ENCODE assay signal across 25 cellular contexts in the genomic region with DNA sequence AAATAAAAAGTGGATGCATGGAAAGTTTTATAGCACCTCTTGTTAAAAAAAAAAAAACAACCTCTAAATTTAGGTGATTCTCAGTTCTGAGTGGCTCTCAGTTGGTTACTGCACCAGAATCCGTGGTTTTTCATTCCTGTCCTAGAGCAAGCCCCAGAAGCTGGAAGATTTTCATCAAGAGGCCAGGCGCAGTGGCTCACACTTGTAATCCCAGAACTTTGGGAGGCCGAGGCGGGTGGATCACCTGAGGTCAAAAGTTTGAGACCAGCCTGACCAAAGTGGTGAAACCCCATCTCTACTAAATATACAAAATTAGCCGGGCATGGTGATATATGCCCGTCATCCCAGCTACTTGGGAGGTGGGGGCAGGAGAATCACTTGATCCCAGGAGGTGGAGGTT. TPM values are rescaled to one million over a fixed set of nuclear protein-coding genes. Genes with fewer than 3 reads are reported as not detected.
DNase-seq lines count a peak whose midpoint lies in the region; ATAC-seq and TF ChIP-seq lines count a peak whose summit lies in the region.
"Had no signal": no experiment of that assay in that cellular context is flagged by ENCODE, and none has a peak within 500 bp of the region (broad histone marks: within the 10 kb centered on the region; RNA-seq: fewer than 3 reads in every experiment).

No MANE protein-coding gene starts in this region.

- H3K27me3 ChIP-seq in transverse colon (peaks cover 15% of the 10 kb centered on the region), thyroid gland (no peaks in the 10 kb centered on the region)

- no peaks in the 10 kb centered on the region for H3K36me3 Mint-ChIP-seq in natural killer cell treated with Interleukin-12 subunit alpha and Interleukin-12 subunit beta and Interleukin-15 and Interleukin-18, amount 100 ng/mL, for 72 hours
- no peaks in the 10 kb centered on the region for H3K36me3 Mint-ChIP-seq in natural killer cell
- H3K36me3 Mint-ChIP-seq: CD4-positive, alpha-beta memory T cell; CD4-positive, CD25-positive, alpha-beta regulatory T cell had no signal

- no peak overlapping the region for H3K27ac Mint-ChIP-seq in natural killer cell treated with Interleukin-12 subunit alpha and Interleukin-12 subunit beta and Interleukin-15 and Interleukin-18, amount 100 ng/mL, for 72 hours
- no peak overlapping the region for H3K27ac Mint-ChIP-seq in natural killer cell
- H3K27ac Mint-ChIP-seq: CD4-positive, alpha-beta memory T cell; CD4-positive, CD25-positive, alpha-beta regulatory T cell; CD8-positive, alpha-beta memory T cell had no signal

- no peak for ATAC-seq in natural killer cell treated with Interleukin-12 subunit alpha and Interleukin-12 subunit beta and Interleukin-15 and Interleukin-18, amount 100 ng/mL, for 72 hours
- ATAC-seq in natural killer cell (no peak), HG03139 (IDR thresholded peaks at IDR 0.05; ENCODE audit: unreplicated experiment) (no peak)
- ATAC-seq: GM12878 had no signal

- intact Hi-C loops in natural killer cell (cut with micrococcal nuclease) = no loop called here
- intact Hi-C loops in posterior vena cava (cut with DNase I) = no loop called here
- intact Hi-C loops in transverse colon (cut with DNase I; ENCODE audit: low total_unique reads) = no loop called here
- intact Hi-C loops in thyroid gland (cut with DNase I) = no loop called here

- TF ChIP-seq POLR2A in transverse colon (IDR thresholded peaks at IDR 0.05) (no peak), thyroid gland (IDR thresholded peaks at IDR 0.05) (no peak)

- H3K9me3 ChIP-seq in transverse colon = no peaks in the 10 kb centered on the region
- no peaks in the 10 kb centered on the region for H3K9me3 ChIP-seq in thyroid gland
- H3K9me3 ChIP-seq: BE2C had no signal

- no peaks in the 10 kb centered on the region for H3K36me3 ChIP-seq in transverse colon
- no peaks in the 10 kb centered on the region for H3K36me3 ChIP-seq in thyroid gland
- H3K36me3 ChIP-seq: BE2C, BLaER1 had no signal

- H3K4me1 ChIP-seq in transverse colon (peaks cover 0 to 26% (median 10%) of the 10 kb centered on the region in 4 donors), thyroid gland (no peaks in the 10 kb centered on the region)
- H3K4me1 ChIP-seq: BE2C, BLaER1 had no signal

- in situ Hi-C loops in transverse colon (cut with MboI; ENCODE audit: low pct_ligation_motif_present in 1 of 4, low pct_unique_long_range_greater_than_20kb in 1 of 4, low sequenced_read_pairs in 3 of 4) = no loop called here

- TF ChIP-seq EP300 in transverse colon (IDR thresholded peaks at IDR 0.05; ENCODE audit: low read depth) = no peak

- no peaks in the 10 kb centered on the region for H3K4me1 Mint-ChIP-seq in natural killer cell treated with Interleukin-12 subunit alpha and Interleukin-12 subunit beta and Interleukin-15 and Interleukin-18, amount 100 ng/mL, for 72 hours (ENCODE audit: low read depth in 2 of 2)
- peaks cover 0 to 4% of the 10 kb centered on the region in 2 donors for H3K4me1 Mint-ChIP-seq in natural killer cell
- H3K4me1 Mint-ChIP-seq: CD4-positive, alpha-beta memory T cell; CD8-positive, alpha-beta memory T cell had no signal

- H3K9me3 Mint-ChIP-seq in natural killer cell treated with Interleukin-12 subunit alpha and Interleukin-12 subunit beta and Interleukin-15 and Interleukin-18, amount 100 ng/mL, for 72 hours = no peaks in the 10 kb centered on the region
- no peaks in the 10 kb centered on the region for H3K9me3 Mint-ChIP-seq in natural killer cell

- no peak overlapping the region for H3K4me3 ChIP-seq in transverse colon
- no peak overlapping the region for H3K4me3 ChIP-seq in thyroid gland (replicated peaks in 1 of 3)
- H3K4me3 ChIP-seq: BLaER1, GM12878 had no signal

- no peak overlapping the region for H3K4me3 Mint-ChIP-seq in natural killer cell treated with Interleukin-12 subunit alpha and Interleukin-12 subunit beta and Interleukin-15 and Interleukin-18, amount 100 ng/mL, for 72 hours
- no peak overlapping the region for H3K4me3 Mint-ChIP-seq in natural killer cell
- H3K4me3 Mint-ChIP-seq: CD4-positive, alpha-beta memory T cell; CD4-positive, CD25-positive, alpha-beta regulatory T cell; CD8-positive, alpha-beta memory T cell had no signal

- DNase-seq in activated CD8-positive, alpha-beta memory T cell treated with anti-CD3 and anti-CD28 coated beads, Interleukin-2, amount 50 U/mL, for 48 hours = peak; percentile 20
- no peak for DNase-seq in activated CD8-positive, alpha-beta memory T cell treated with anti-CD3 and anti-CD28 coated beads, Interleukin-2, amount 50 U/mL, for 4 hours
- DNase-seq in natural killer cell treated with Interleukin-12 subunit alpha and Interleukin-12 subunit beta and Interleukin-15 and Interleukin-18, amount 100 ng/mL, for 72 hours (ENCODE audit: low spot score) = peak; percentile 41
- DNase-seq in natural killer cell (no peak), posterior vena cava (ENCODE audit: low spot score) (peak; percentile 29), transverse colon (peak; percentile 4), thyroid gland (no peak)
- DNase-seq: 8988T; ACHN; BE2C; C1 segment of cervical spinal cord; CD4-positive, alpha-beta memory T cell; CD4-positive, CD25-positive, alpha-beta regulatory T cell; CD8-positive, alpha-beta memory T cell; COR-L47; DMS 273 treated with DMSO at 0.1 percent for 48 hours; DMS153; DMS53; DMS79; DND-41; EL; GDM1 had no signal

- 67 to 75% methylated on average over 4 to 6 of the region's 6 CpGs for WGBS in transverse colon (ENCODE audit: low coverage in 1 of 2), 2 donors
- 75 to 81% methylated on average over 6 of the region's 6 CpGs for WGBS in thyroid gland, 2 donors

- peaks cover 22 to 32% of the 10 kb centered on the region in 2 donors for H3K27me3 Mint-ChIP-seq in natural killer cell treated with Interleukin-12 subunit alpha and Interleukin-12 subunit beta and Interleukin-15 and Interleukin-18, amount 100 ng/mL, for 72 hours
- H3K27me3 Mint-ChIP-seq in natural killer cell (ENCODE audit: low read depth in 2 of 2) = peaks cover 22 to 30% of the 10 kb centered on the region in 2 donors

- no peak overlapping the region for H3K27ac ChIP-seq in transverse colon
- no peak overlapping the region for H3K27ac ChIP-seq in thyroid gland
- H3K27ac ChIP-seq: BLaER1 had no signal

- TF ChIP-seq CTCF in natural killer cell (IDR thresholded peaks at IDR 0.05) (no peak), transverse colon (IDR thresholded peaks at IDR 0.05) (no peak), thyroid gland (IDR thresholded peaks at IDR 0.05) (no peak)

RNA-seq across cellular contexts. Expression of a gene that starts 27.2 kb away (rescaled TPM):
- 1 to 10 TPM in 1 of 2 donors, under 1 TPM in 1; 0.21 to 1.1 TPM for total RNA-seq in natural killer cell treated with Interleukin-12 subunit alpha and Interleukin-12 subunit beta and Interleukin-15 and Interleukin-18, amount 100 ng/mL, for 72 hours
- 1 to 10 TPM in 1 of 3 donors, under 1 TPM in 2; 0.61 to 1.1 (median 0.73) TPM for total RNA-seq in natural killer cell
- under 1 TPM; 0.69 to 0.71 TPM for total RNA-seq in posterior vena cava
- 100 to 1,000 TPM in 3 of 4 donors, 1 to 10 TPM in 1; 4.8 to 701 (median 183) TPM for total RNA-seq in transverse colon
- 1 to 10 TPM; 5.9 to 8.2 (median 7.6) TPM for total RNA-seq in thyroid gland

Comparison
In these comparisons a context has a peak if more than half of its experiments do, and no peak if none do; other contexts are left out.
1. DNase-seq: peak in activated CD8-positive, alpha-beta memory T cell treated with anti-CD3 and anti-CD28 coated beads, Interleukin-2, amount 50 U/mL, for 48 hours (single experiment), natural killer cell treated with Interleukin-12 subunit alpha and Interleukin-12 subunit beta and Interleukin-15 and Interleukin-18, amount 100 ng/mL, for 72 hours (single experiment), posterior vena cava (single experiment) and transverse colon (single experiment); none in activated CD8-positive, alpha-beta memory T cell treated with anti-CD3 and anti-CD28 coated beads, Interleukin-2, amount 50 U/mL, for 4 hours (single experiment), natural killer cell (single experiment) and thyroid gland (0 of 2).